Comparison of ENCODE assay signal across 19 cellular contexts in genomic region chr3:141104151-141104741, GRCh38. TPM values are rescaled to one million over a fixed set of nuclear protein-coding genes. Genes with fewer than 3 reads are reported as not detected.
A peak's percentile ranks its signal among the peaks of the same experiment; 100 is the strongest.
DNase-seq lines count a peak whose midpoint lies in the region; ATAC-seq and TF ChIP-seq lines count a peak whose summit lies in the region.
"Had no signal": no experiment of that assay in that cellular context is flagged by ENCODE, and none has a peak within 500 bp of the region (broad histone marks: within the 10 kb centered on the region; RNA-seq: fewer than 3 reads in every experiment).

No MANE protein-coding gene starts in this region.

- H3K4me1 ChIP-seq in GM23338 (ENCODE audit: insufficient read depth) (no peaks in the 10 kb centered on the region), body of pancreas (peaks cover 50% of the 10 kb centered on the region), hepatocyte (ENCODE audit: insufficient read depth) (peaks cover 8% of the 10 kb centered on the region)
- H3K4me1 ChIP-seq: vagina had no signal

- H3K27me3 ChIP-seq in GM23338 (ENCODE audit: insufficient read depth) (no peaks in the 10 kb centered on the region), body of pancreas (no peaks in the 10 kb centered on the region), hepatocyte (no peaks in the 10 kb centered on the region)
- H3K27me3 ChIP-seq: brain microvascular endothelial cell, vagina had no signal

- WGBS in body of pancreas, 2 donors, result 29 to 54% methylated on average over 7 to 10 of the region's 10 CpGs
- WGBS in hepatocyte (ENCODE audit: low lambda C conversion rate, missing lambda C conversion rate), result 58% methylated on average over 10 of the region's 10 CpGs

- DNase-seq in GM23338 (ENCODE audit: low spot score), result no peak
- DNase-seq in body of pancreas, result peak; percentile 83 to 92 (median 89)
- DNase-seq in hepatocyte (ENCODE audit: low spot score), result peak; percentile 30
- DNase-seq in posterior vena cava (ENCODE audit: low spot score), result peak; percentile 66
- no peak for DNase-seq in SHP77 treated with DMSO at 0.1 percent for 48 hours (lab: John Stamatoyannopoulos, UW)
- DNase-seq in stimulated activated CD4-positive, alpha-beta T cell treated with anti-CD3 and anti-CD28 coated beads, Interleukin-2, amount 100 ng/mL, for 24 hours, result no peak
- no peak for DNase-seq in naive thymus-derived CD8-positive, alpha-beta T cell
- DNase-seq: activated CD8-positive, alpha-beta T cell treated with anti-CD3 and anti-CD28 coated beads for 36 hours; activated T-cell treated with anti-CD3 and anti-CD28 coated beads, Interleukin-2, amount 50 U/mL, for 48 hours; brain microvascular endothelial cell; CD8-positive, alpha-beta memory T cell; GM23248; naive B cell; NCI-H1417 treated with DMSO at 0.1 percent for 48 hours; NCI-H510A treated with DMSO at 0.1 percent for 48 hours; PC-9 had no signal

- peaks cover 12% of the 10 kb centered on the region for H3K36me3 Mint-ChIP-seq in GM23338 (ENCODE audit: low read depth)
- no peaks in the 10 kb centered on the region for H3K36me3 Mint-ChIP-seq in naive thymus-derived CD8-positive, alpha-beta T cell
- H3K36me3 Mint-ChIP-seq: activated naive CD8-positive, alpha-beta T cell; CD8-positive, alpha-beta memory T cell; naive B cell had no signal

- POLR2A ChIA-PET in naive thymus-derived CD8-positive, alpha-beta T cell (lab: Charles Lee), result no interaction called here

- H3K4me3 ChIP-seq in GM23338 (no peak overlapping the region), body of pancreas (no peak overlapping the region), hepatocyte (no peak overlapping the region)
- H3K4me3 ChIP-seq: GM23248, PC-9, vagina had no signal

- H3K79me2 ChIP-seq in GM23338 (replicated peaks; ENCODE audit: insufficient read depth), result 0 out of 2 replicates have a peak, but pooled peaks cover under 1% of the 10 kb centered on the region
- no peaks in the 10 kb centered on the region for H3K79me2 ChIP-seq in hepatocyte

- H3K4me1 Mint-ChIP-seq in GM23338, result peaks cover 27% of the 10 kb centered on the region
- peaks cover 0 to 1% (median 0%) of the 10 kb centered on the region in 4 donors for H3K4me1 Mint-ChIP-seq in naive thymus-derived CD8-positive, alpha-beta T cell
- H3K4me1 Mint-ChIP-seq: CD8-positive, alpha-beta memory T cell; naive B cell had no signal

- no peaks in the 10 kb centered on the region for H3K9me3 ChIP-seq in body of pancreas
- H3K9me3 ChIP-seq in hepatocyte (ENCODE audit: low read depth), result no peaks in the 10 kb centered on the region
- H3K9me3 ChIP-seq: vagina had no signal

- peak overlapping the region; percentile 5; the same call in 1 of the 2 replicates for H3K27ac Mint-ChIP-seq in GM23338
- no peak overlapping the region for H3K27ac Mint-ChIP-seq in naive thymus-derived CD8-positive, alpha-beta T cell
- H3K27ac Mint-ChIP-seq: activated CD8-positive, alpha-beta T cell treated with anti-CD3 and anti-CD28 coated beads for 36 hours; activated naive CD8-positive, alpha-beta T cell had no signal

- H3F3A ChIP-seq in GM23338 (replicated peaks; ENCODE audit: low read depth), result no peaks in the 10 kb centered on the region

- H3K27ac ChIP-seq in GM23338 (ENCODE audit: low read depth) (no peak overlapping the region), body of pancreas (peak overlapping the region; percentile 2 to 78 (median 62)), hepatocyte (no peak overlapping the region)
- H3K27ac ChIP-seq: brain microvascular endothelial cell, GM23248, PC-9, vagina had no signal

- peaks cover 4% of the 10 kb centered on the region for H3K27me3 Mint-ChIP-seq in GM23338 (ENCODE audit: insufficient read depth, low read depth, poor library complexity)
- H3K27me3 Mint-ChIP-seq in naive thymus-derived CD8-positive, alpha-beta T cell, result peaks cover 0 to 3% (median 1%) of the 10 kb centered on the region in 5 donors

- H2AFZ ChIP-seq in GM23338 (no peak overlapping the region), hepatocyte (no peak overlapping the region)
- H2AFZ ChIP-seq: GM23248, PC-9 had no signal

- H3K4me3 Mint-ChIP-seq in GM23338, result no peak overlapping the region
- no peak overlapping the region for H3K4me3 Mint-ChIP-seq in naive thymus-derived CD8-positive, alpha-beta T cell
- H3K4me3 Mint-ChIP-seq: activated CD8-positive, alpha-beta T cell treated with anti-CD3 and anti-CD28 coated beads for 36 hours; activated naive CD8-positive, alpha-beta T cell; CD8-positive, alpha-beta memory T cell had no signal

- intact Hi-C loops in body of pancreas (cut with DNase I) (no loop called here), posterior vena cava (cut with DNase I) (loop anchor here in 1 of 2 donors (10.0 kb wide), 1 partner anchor 49 kb away; the partner anchor contains the start of gene SPSB4)

- TF ChIP-seq POLR2A in body of pancreas (IDR thresholded peaks at IDR 0.05), result peak in 1 of 3 donors; percentile 19

- H3K4me2 ChIP-seq in GM23338, result no peak overlapping the region
- H3K4me2 ChIP-seq in hepatocyte, result no peak overlapping the region
- H3K4me2 ChIP-seq: PC-9 had no signal

- H3K9me3 Mint-ChIP-seq in GM23338, result peaks cover 12% of the 10 kb centered on the region
- no peaks in the 10 kb centered on the region for H3K9me3 Mint-ChIP-seq in naive thymus-derived CD8-positive, alpha-beta T cell
- H3K9me3 Mint-ChIP-seq: activated CD8-positive, alpha-beta T cell treated with anti-CD3 and anti-CD28 coated beads for 36 hours had no signal

- H3K36me3 ChIP-seq in GM23338 (ENCODE audit: insufficient read depth), result no peaks in the 10 kb centered on the region
- no peaks in the 10 kb centered on the region for H3K36me3 ChIP-seq in body of pancreas (replicated peaks in 1 of 2; ENCODE audit: insufficient read depth in 1 of 2, low read depth in 2 of 2)
- H3K36me3 ChIP-seq in hepatocyte (replicated peaks; ENCODE audit: insufficient read depth, low read depth), result no peaks in the 10 kb centered on the region
- H3K36me3 ChIP-seq: brain microvascular endothelial cell, vagina had no signal

- peak; percentile 22; the same call in 2 of the 3 replicates for ATAC-seq in GM23338
- ATAC-seq in body of pancreas, result peak; percentile 91
- ATAC-seq in GM18498 (IDR thresholded peaks at IDR 0.05; ENCODE audit: unreplicated experiment), result no peak
- no peak for ATAC-seq in naive thymus-derived CD8-positive, alpha-beta T cell
- ATAC-seq: activated CD8-positive, alpha-beta T cell treated with anti-CD3 and anti-CD28 coated beads for 36 hours had no signal

- TF ChIP-seq CTCF in GM23338 (conservative IDR thresholded peaks at IDR 0.05; ENCODE audit: low read depth in 2 of 2) (no peak), body of pancreas (IDR thresholded peaks at IDR 0.05) (no peak), hepatocyte (IDR thresholded peaks at IDR 0.05; ENCODE audit: poor library complexity) (no peak)

- H3K9me2 ChIP-seq in GM23338 (ENCODE audit: insufficient read depth), result no peaks in the 10 kb centered on the region
- H3K9me2 ChIP-seq in hepatocyte (replicated peaks; ENCODE audit: insufficient read depth), result no peaks in the 10 kb centered on the region

- no peaks in the 10 kb centered on the region for H4K20me1 ChIP-seq in GM23338 (replicated peaks; ENCODE audit: insufficient read depth)
- H4K20me1 ChIP-seq in hepatocyte (ENCODE audit: insufficient read depth, poor library complexity, severe bottlenecking), result no peaks in the 10 kb centered on the region

TF ChIP-seq in GM23338, 12 proteins besides CTCF, POLR2A, EP300 and RAD21 (continues in another document):
- TF ChIP-seq CREB1 (CRISPR knock-in tag; IDR thresholded peaks at IDR 0.05; ENCODE audit: low read depth) (no peak), ZNF331 (CRISPR knock-in tag; IDR thresholded peaks at IDR 0.05; ENCODE audit: low read depth) (no peak), NANOG (IDR thresholded peaks at IDR 0.05; ENCODE audit: borderline replicate concordance) (no peak), POLR2AphosphoS5 (IDR thresholded peaks at IDR 0.05; ENCODE audit: low read depth) (no peak), STAT1 (IDR thresholded peaks at IDR 0.05; ENCODE audit: unreplicated experiment) (no peak), ZNF114 (CRISPR knock-in tag; IDR thresholded peaks at IDR 0.05) (no peak), REST (IDR thresholded peaks at IDR 0.05; ENCODE audit: unreplicated experiment) (no peak), EZH2phosphoT487 (IDR thresholded peaks at IDR 0.05; ENCODE audit: unreplicated experiment) (no peak), EZH2 (IDR thresholded peaks at IDR 0.05; ENCODE audit: low read depth, unreplicated experiment) (no peak)

RNA-seq across cellular contexts. Expression of gene SPSB4, which starts 53.1 kb away (rescaled TPM):
- 20.1 and 25.9 TPM in 2 replicates for total RNA-seq in GM23338 (2014; rRNA removed; shearing (Covaris generic))
- 6.6 and 6.7 TPM in 2 replicates for polyA plus RNA-seq in GM23338 (2016; fragmentation: Nextera tagmentation; extraction: Ambion mirVana)
- total RNA-seq in body of pancreas, result 10 to 100 TPM; 18.2 to 48.1 TPM
- total RNA-seq in hepatocyte, result 1.3 TPM in 2 replicates
- 1.0 and 2.8 TPM in 2 replicates for polyA plus RNA-seq in hepatocyte
- total RNA-seq in posterior vena cava, result 1 to 10 TPM in 1 of 2 donors, under 1 TPM in 1; 0.76 to 3.1 TPM
- total RNA-seq in naive thymus-derived CD8-positive, alpha-beta T cell, result not detected
- polyA plus RNA-seq in naive thymus-derived CD8-positive, alpha-beta T cell, result not detected
- total RNA-seq: activated CD8-positive, alpha-beta T cell treated with anti-CD3 and anti-CD28 coated beads for 36 hours; CD8-positive, alpha-beta memory T cell; GM23248; PC-9 had no signal
- polyA plus RNA-seq: CD8-positive, alpha-beta memory T cell; GM23248 had no signal

Comparison
In these comparisons a context has a peak if more than half of its experiments do, and no peak if none do; other contexts are left out.
1. ATAC-seq: peak in GM23338 (single experiment) and body of pancreas (single experiment); none in GM18498 (single experiment) and naive thymus-derived CD8-positive, alpha-beta T cell (0 of 2).
2. DNase-seq: peak in body of pancreas (4 of 4), hepatocyte (single experiment) and posterior vena cava (single experiment); none in GM23338 (single experiment), SHP77 treated with DMSO at 0.1 percent for 48 hours (single experiment), stimulated activated CD4-positive, alpha-beta T cell treated with anti-CD3 and anti-CD28 coated beads, Interleukin-2, amount 100 ng/mL, for 24 hours (0 of 2) and naive thymus-derived CD8-positive, alpha-beta T cell (0 of 10).
3. H3K27ac ChIP-seq: peak in body of pancreas (4 of 4); none in GM23338 (single experiment) and hepatocyte (single experiment).